1 cellular context compared by ENCODE assay signal in genomic region chr12:45975506-45975905, GRCh38.
TF ChIP-seq lines count a peak whose summit lies in the region.

No MANE protein-coding gene starts in this region.

TF ChIP-seq in IMR-90, 13 proteins besides CTCF, POLR2A, EP300 and RAD21 (continued from another document):
- no peak for TF ChIP-seq USF2 (IDR thresholded peaks at IDR 0.05; ENCODE audit: low read depth, low read length)
- no peak for TF ChIP-seq RCOR1 (IDR thresholded peaks at IDR 0.05; ENCODE audit: insufficient replicate concordance, low read length)
